In the genomic region with DNA sequence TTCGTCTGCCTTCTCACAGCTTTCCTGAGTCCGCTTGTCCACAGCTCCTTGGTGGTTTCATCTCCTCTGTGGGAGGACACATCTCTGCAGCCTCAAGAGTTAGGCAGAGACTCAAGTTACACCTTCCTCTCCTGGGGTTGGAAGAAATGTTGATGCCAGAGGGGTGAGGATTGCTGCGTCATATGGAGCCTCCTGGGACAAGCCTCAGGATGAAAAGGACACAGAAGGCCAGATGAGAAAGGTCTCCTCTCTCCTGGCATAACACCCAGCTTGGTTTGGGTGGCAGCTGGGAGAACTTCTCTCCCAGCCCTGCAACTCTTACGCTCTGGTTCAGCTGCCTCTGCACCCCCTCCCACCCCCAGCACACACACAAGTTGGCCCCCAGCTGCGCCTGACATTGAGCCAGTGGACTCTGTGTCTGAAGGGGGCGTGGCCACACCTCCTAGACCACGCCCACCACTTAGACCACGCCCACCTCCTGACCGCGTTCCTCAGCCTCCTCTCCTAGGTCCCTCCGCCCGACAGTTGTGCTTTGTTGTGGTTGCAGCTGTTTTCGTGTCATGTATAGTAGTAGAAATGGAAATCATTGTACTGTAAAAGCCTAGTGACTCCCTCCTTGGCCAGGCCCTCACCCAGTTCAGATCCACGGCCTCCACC, we compare ENCODE assay signal across 10 cellular contexts. TPM values are rescaled to one million over a fixed set of nuclear protein-coding genes. Genes with fewer than 3 reads are reported as not detected.
DNase-seq lines count a peak whose midpoint lies in the region; ATAC-seq lines count a peak whose summit lies in the region.
"Had no signal": no experiment of that assay in that cellular context is flagged by ENCODE, and none has a peak within 500 bp of the region (broad histone marks: within the 10 kb centered on the region; RNA-seq: fewer than 3 reads in every experiment).

No MANE protein-coding gene starts in this region.

- no peak overlapping the region for H3K27ac Mint-ChIP-seq in activated CD4-positive, alpha-beta memory T cell treated with anti-CD3 and anti-CD28 coated beads for 36 hours

- no peaks in the 10 kb centered on the region for H3K9me3 Mint-ChIP-seq in activated CD4-positive, alpha-beta memory T cell treated with anti-CD3 and anti-CD28 coated beads for 36 hours

- H3K9me3 ChIP-seq in BLaER1 treated with 17β-estradiol and CSF1 and Interleukin-3, amounts not matched to agents 10 nM and 100 nM (replicated peaks in 1 of 11) = no peaks in the 10 kb centered on the region
- no peaks in the 10 kb centered on the region for H3K9me3 ChIP-seq in Karpas-422 (ENCODE audit: low read length)
- H3K9me3 ChIP-seq: body of pancreas, right lobe of liver had no signal

- no peak overlapping the region for H2AFZ ChIP-seq in Karpas-422 (ENCODE audit: low read length)

- H3K36me3 Mint-ChIP-seq in activated CD4-positive, alpha-beta memory T cell treated with anti-CD3 and anti-CD28 coated beads for 36 hours = no peaks in the 10 kb centered on the region

- H3K4me2 ChIP-seq in BLaER1 treated with 17β-estradiol and CSF1 and Interleukin-3, amounts not matched to agents 10 nM and 100 nM = peak overlapping the region; percentile 43 to 80 (median 68)
- no peak overlapping the region for H3K4me2 ChIP-seq in Karpas-422 (ENCODE audit: low read depth, low read length, poor library complexity, severe bottlenecking)

- POLR2A ChIA-PET in activated CD4-positive, alpha-beta memory T cell treated with anti-CD3 and anti-CD28 coated beads for 36 hours (lab: Charles Lee) = interaction anchor here (0.5 to 1.1 kb wide), 3 partner anchors 9 to 97 kb away, joined by 3 to 5 read pairs (median 3); no protein-coding TSS in a partner anchor

- H3K79me2 ChIP-seq in Karpas-422 (ENCODE audit: low read length) = no peaks in the 10 kb centered on the region

- H3K9me2 ChIP-seq in Karpas-422 (replicated peaks; ENCODE audit: insufficient read depth, low read length) = no peaks in the 10 kb centered on the region

- peaks cover 0 to 18% (median 0%) of the 10 kb centered on the region in 11 experiments; a peak in 4 of 22 replicates for H4K20me1 ChIP-seq in BLaER1 treated with 17β-estradiol and CSF1 and Interleukin-3, amounts not matched to agents 10 nM and 100 nM
- peaks cover 7% of the 10 kb centered on the region; the same call in 1 of the 2 replicates for H4K20me1 ChIP-seq in Karpas-422 (ENCODE audit: insufficient read depth, low read depth, low read length)

- peaks cover 14% of the 10 kb centered on the region for H3K4me1 Mint-ChIP-seq in activated CD4-positive, alpha-beta memory T cell treated with anti-CD3 and anti-CD28 coated beads for 36 hours (ENCODE audit: low read depth)

- peak; percentile 73 for DNase-seq in Karpas-422
- DNase-seq in activated CD4-positive, alpha-beta memory T cell treated with anti-CD3 and anti-CD28 coated beads for 36 hours = peak; percentile 89
- DNase-seq in stimulated activated CD8-positive, alpha-beta memory T cell treated with anti-CD3 and anti-CD28 coated beads, Interleukin-15, amount 100 ng/mL, for 24 hours (ENCODE audit: low read depth) = peak; percentile 60
- DNase-seq in NCI-H2107 (lab: John Stamatoyannopoulos, UW) = no peak
- no peak for DNase-seq in T1000 (lab: John Stamatoyannopoulos, UW)
- DNase-seq: right lobe of liver had no signal

- no peak overlapping the region; a peak in 1 of 20 replicates for H3K4me3 ChIP-seq in BLaER1 treated with 17β-estradiol and CSF1 and Interleukin-3, amounts not matched to agents 10 nM and 100 nM
- no peak overlapping the region for H3K4me3 ChIP-seq in Karpas-422 (ENCODE audit: low read length)
- H3K4me3 ChIP-seq: body of pancreas, right lobe of liver had no signal

- H3K27me3 ChIP-seq in BLaER1 treated with 17β-estradiol and CSF1 and Interleukin-3, amounts not matched to agents 10 nM and 100 nM = peaks cover 0 to 19% (median 0%) of the 10 kb centered on the region in 11 experiments; a peak in 2 of 22 replicates
- H3K27me3 ChIP-seq in Karpas-422 (ENCODE audit: low read length) = no peaks in the 10 kb centered on the region
- H3K27me3 ChIP-seq: body of pancreas, right lobe of liver had no signal

- CTCF ChIA-PET in activated CD4-positive, alpha-beta memory T cell treated with anti-CD3 and anti-CD28 coated beads for 36 hours (lab: Charles Lee) = interaction anchor here (1.1 to 2.1 kb wide), 4 partner anchors 11 to 201 kb away, joined by 3 to 7 read pairs (median 3); no protein-coding TSS in a partner anchor

- peak overlapping the region in 2 of 11 experiments; percentile 27 to 47; a peak in 2 of 22 replicates for H3K27ac ChIP-seq in BLaER1 treated with 17β-estradiol and CSF1 and Interleukin-3, amounts not matched to agents 10 nM and 100 nM
- H3K27ac ChIP-seq in Karpas-422 (ENCODE audit: low read length) = no peak overlapping the region
- H3K27ac ChIP-seq: body of pancreas, right lobe of liver had no signal

- peak; percentile 49 for ATAC-seq in esophagus mucosa
- ATAC-seq in GM21786 (IDR thresholded peaks at IDR 0.05; ENCODE audit: unreplicated experiment) = no peak
- ATAC-seq: body of pancreas had no signal

- H3K36me3 ChIP-seq in BLaER1 treated with 17β-estradiol and CSF1 and Interleukin-3, amounts not matched to agents 10 nM and 100 nM = no peaks in the 10 kb centered on the region
- H3K36me3 ChIP-seq in Karpas-422 (ENCODE audit: insufficient read depth, low read length) = no peaks in the 10 kb centered on the region
- H3K36me3 ChIP-seq: right lobe of liver had no signal

- H3K27me3 Mint-ChIP-seq in activated CD4-positive, alpha-beta memory T cell treated with anti-CD3 and anti-CD28 coated beads for 36 hours = no peaks in the 10 kb centered on the region

- no peak overlapping the region; a peak in 1 of 22 replicates for H3K9ac ChIP-seq in BLaER1 treated with 17β-estradiol and CSF1 and Interleukin-3, amounts not matched to agents 10 nM and 100 nM
- no peak overlapping the region for H3K9ac ChIP-seq in Karpas-422 (ENCODE audit: low read length)

- intact Hi-C loops in activated CD4-positive, alpha-beta memory T cell treated with anti-CD3 and anti-CD28 coated beads for 36 hours (cut with micrococcal nuclease) = loop anchor here (1.0 kb wide), 1 partner anchor 12 kb away; the partner anchor contains the start of gene RASD2

- H3K4me3 Mint-ChIP-seq in activated CD4-positive, alpha-beta memory T cell treated with anti-CD3 and anti-CD28 coated beads for 36 hours = no peak overlapping the region

- peaks cover 9 to 78% (median 66%) of the 10 kb centered on the region in 10 experiments; a peak in 19 of 20 replicates for H3K4me1 ChIP-seq in BLaER1 treated with 17β-estradiol and CSF1 and Interleukin-3, amounts not matched to agents 10 nM and 100 nM
- no peaks in the 10 kb centered on the region for H3K4me1 ChIP-seq in Karpas-422 (ENCODE audit: low read length)
- H3K4me1 ChIP-seq: body of pancreas, right lobe of liver had no signal

RNA-seq across cellular contexts. Expression of gene RASD2, which starts 11.7 kb away (rescaled TPM):
- not detected in 2 replicates for total RNA-seq in Karpas-422 (2014; rRNA removed; shearing (Covaris generic); ENCODE audit: low replicate concordance)
- total RNA-seq in activated CD4-positive, alpha-beta memory T cell treated with anti-CD3 and anti-CD28 coated beads for 36 hours = under 1 TPM in 1 of 2 experiments, not detected in 1; 0.10 TPM
- total RNA-seq in esophagus mucosa = 0.28 TPM

Comparison
In these comparisons a context has a peak if more than half of its experiments do, and no peak if none do; other contexts are left out.
1. DNase-seq: peak in Karpas-422 (single experiment), activated CD4-positive, alpha-beta memory T cell treated with anti-CD3 and anti-CD28 coated beads for 36 hours (single experiment) and stimulated activated CD8-positive, alpha-beta memory T cell treated with anti-CD3 and anti-CD28 coated beads, Interleukin-15, amount 100 ng/mL, for 24 hours (single experiment); none in NCI-H2107 (single experiment) and T1000 (single experiment).